In genomic region chr1:184025242-184025675, GRCh38 we compare ENCODE assay signal across 10 cellular contexts. TPM values are rescaled to one million over a fixed set of nuclear protein-coding genes. Genes with fewer than 3 reads are reported as not detected.
A peak's percentile ranks its signal among the peaks of the same experiment; 100 is the strongest.
DNase-seq lines count a peak whose midpoint lies in the region; ATAC-seq and TF ChIP-seq lines count a peak whose summit lies in the region.
"Had no signal": no experiment of that assay in that cellular context is flagged by ENCODE, and none has a peak within 500 bp of the region (broad histone marks: within the 10 kb centered on the region; RNA-seq: fewer than 3 reads in every experiment).

No MANE protein-coding gene starts in this region.

- H3K4me3 Mint-ChIP-seq in naive thymus-derived CD4-positive, alpha-beta T cell: no peak overlapping the region
- H3K4me3 Mint-ChIP-seq: naive thymus-derived CD8-positive, alpha-beta T cell had no signal

- H3K27ac Mint-ChIP-seq in naive thymus-derived CD4-positive, alpha-beta T cell: no peak overlapping the region
- H3K27ac Mint-ChIP-seq: naive thymus-derived CD8-positive, alpha-beta T cell had no signal

- no peaks in the 10 kb centered on the region for H3K36me3 ChIP-seq in naive thymus-derived CD4-positive, alpha-beta T cell (ENCODE audit: control insufficient read depth in 2 of 3, insufficient read depth in 3 of 3, low read length in 3 of 3)

- H3K9me3 ChIP-seq in naive thymus-derived CD4-positive, alpha-beta T cell (ENCODE audit: control insufficient read depth in 2 of 3, low read length in 3 of 3): no peaks in the 10 kb centered on the region

- no peaks in the 10 kb centered on the region for H3K9me3 Mint-ChIP-seq in naive thymus-derived CD4-positive, alpha-beta T cell
- H3K9me3 Mint-ChIP-seq: naive thymus-derived CD8-positive, alpha-beta T cell had no signal

- no peak for ATAC-seq in naive thymus-derived CD4-positive, alpha-beta T cell
- no peak for ATAC-seq in HG03108 (IDR thresholded peaks at IDR 0.05; ENCODE audit: unreplicated experiment)
- no peak for ATAC-seq in GM18520 (IDR thresholded peaks at IDR 0.05; ENCODE audit: unreplicated experiment)
- no peak for ATAC-seq in GM18907 (IDR thresholded peaks at IDR 0.05; ENCODE audit: unreplicated experiment)
- ATAC-seq: naive thymus-derived CD8-positive, alpha-beta T cell had no signal

- intact Hi-C loops in naive thymus-derived CD4-positive, alpha-beta T cell (cut with micrococcal nuclease): no loop called here

- H3K4me3 ChIP-seq in retinal pigment epithelial cell (ENCODE audit: low read length): no peak overlapping the region
- no peak overlapping the region for H3K4me3 ChIP-seq in naive thymus-derived CD4-positive, alpha-beta T cell (ENCODE audit: low read length)

- no peak for TF ChIP-seq CTCF in retinal pigment epithelial cell (conservative IDR thresholded peaks at IDR 0.05; ENCODE audit: low read depth, low read length)

- POLR2A ChIA-PET in naive thymus-derived CD4-positive, alpha-beta T cell (lab: Charles Lee): no interaction called here

- peak; percentile 83 for DNase-seq in GM04504 (ENCODE audit: low read depth)
- peak; percentile 70 to 86 for DNase-seq in NCI-H446 (lab: John Stamatoyannopoulos, UW)
- peak; percentile 97 for DNase-seq in dedifferentiated amniotic fluid mesenchymal stem cell (ENCODE audit: extremely low spot score)
- DNase-seq in retinal pigment epithelial cell (ENCODE audit: low read depth): peak; percentile 91
- no peak for DNase-seq in naive thymus-derived CD4-positive, alpha-beta T cell
- DNase-seq: activated T-cell treated with anti-CD3 and anti-CD28 coated beads, Interleukin-2, amount 50 U/mL, for 1 hour; naive thymus-derived CD8-positive, alpha-beta T cell had no signal

- H3K36me3 Mint-ChIP-seq in naive thymus-derived CD4-positive, alpha-beta T cell: no peaks in the 10 kb centered on the region
- H3K36me3 Mint-ChIP-seq: naive thymus-derived CD8-positive, alpha-beta T cell had no signal

- no peaks in the 10 kb centered on the region for H3K4me1 Mint-ChIP-seq in naive thymus-derived CD4-positive, alpha-beta T cell
- H3K4me1 Mint-ChIP-seq: naive thymus-derived CD8-positive, alpha-beta T cell had no signal

- peaks cover 0 to 5% of the 10 kb centered on the region in 2 donors for H3K27me3 ChIP-seq in naive thymus-derived CD4-positive, alpha-beta T cell (ENCODE audit: control insufficient read depth in 2 of 2, insufficient read depth in 2 of 2, low read length in 2 of 2)

- no peaks in the 10 kb centered on the region for H3K4me1 ChIP-seq in naive thymus-derived CD4-positive, alpha-beta T cell (ENCODE audit: control insufficient read depth in 2 of 2, insufficient read depth in 2 of 2, low read length in 2 of 2)

- CTCF ChIA-PET in naive thymus-derived CD4-positive, alpha-beta T cell (lab: Charles Lee): no interaction called here

- peaks cover 17 to 62% (median 23%) of the 10 kb centered on the region in 5 donors for H3K27me3 Mint-ChIP-seq in naive thymus-derived CD4-positive, alpha-beta T cell

- no peak overlapping the region for H3K27ac ChIP-seq in naive thymus-derived CD4-positive, alpha-beta T cell (ENCODE audit: low read depth, low read length)

RNA-seq across cellular contexts. Expression of gene COLGALT2, which starts 12.3 kb away (rescaled TPM):
- total RNA-seq in naive thymus-derived CD4-positive, alpha-beta T cell: 1 to 10 TPM in 2 of 5 experiments, under 1 TPM in 3; 0.19 to 2.4 (median 0.30) TPM
- polyA plus RNA-seq in naive thymus-derived CD4-positive, alpha-beta T cell: under 1 TPM in 1 of 2 donors, not detected in 1; 0.17 TPM

RNA-seq across cellular contexts. Expression of gene TSEN15, which starts 26.3 kb away (rescaled TPM):
- 10 to 100 TPM; 12.7 to 48.9 (median 31.1) TPM for total RNA-seq in naive thymus-derived CD4-positive, alpha-beta T cell
- polyA plus RNA-seq in naive thymus-derived CD4-positive, alpha-beta T cell: 10 to 100 TPM; 31.6 to 52.4 TPM

Comparison
In these comparisons a context has a peak if more than half of its experiments do, and no peak if none do; other contexts are left out.
1. DNase-seq: peak in GM04504 (single experiment), NCI-H446 (2 of 2), dedifferentiated amniotic fluid mesenchymal stem cell (single experiment) and retinal pigment epithelial cell (single experiment); none in naive thymus-derived CD4-positive, alpha-beta T cell (0 of 9).